9 cellular contexts compared by ENCODE assay signal in genomic region chr4:139266208-139266582, GRCh38. TPM values are rescaled to one million over a fixed set of nuclear protein-coding genes. Genes with fewer than 3 reads are reported as not detected.
DNase-seq lines count a peak whose midpoint lies in the region; ATAC-seq and TF ChIP-seq lines count a peak whose summit lies in the region.
"Had no signal": no experiment of that assay in that cellular context is flagged by ENCODE, and none has a peak within 500 bp of the region (broad histone marks: within the 10 kb centered on the region; RNA-seq: fewer than 3 reads in every experiment).

No MANE protein-coding gene starts in this region.

- H2BK12ac ChIP-seq in mesenchymal stem cell (ENCODE audit: low read length in 2 of 2) = no peak overlapping the region

- no peaks in the 10 kb centered on the region for H3K9me3 Mint-ChIP-seq in activated T-helper 1 cell treated with anti-CD3 and anti-CD28 coated beads, Interleukin-12 subunit alpha, Interleukin-12 subunit beta, Interleukin-2, Interleukin-4 antibody, amounts not matched to agents 30 ng/mL and 10 ng/mL and 1 ng/mL, durations not matched to agents 14 hours and 24 hours and 36 hours

- no peak for TF ChIP-seq CTCF in heart left ventricle (IDR thresholded peaks at IDR 0.05)
- TF ChIP-seq CTCF in vagina (IDR thresholded peaks at IDR 0.05) = no peak

- no peak overlapping the region for H3K14ac ChIP-seq in mesenchymal stem cell (ENCODE audit: low read length in 2 of 2)

- H3K9ac ChIP-seq in mesenchymal stem cell (ENCODE audit: low read length) = peak overlapping the region; percentile 66

- H4K8ac ChIP-seq in mesenchymal stem cell (ENCODE audit: low read length) = no peak overlapping the region

- no peaks in the 10 kb centered on the region for H3K36me3 Mint-ChIP-seq in activated T-helper 1 cell treated with anti-CD3 and anti-CD28 coated beads, Interleukin-12 subunit alpha, Interleukin-12 subunit beta, Interleukin-2, Interleukin-4 antibody, amounts not matched to agents 30 ng/mL and 10 ng/mL and 1 ng/mL, durations not matched to agents 14 hours and 24 hours and 36 hours (ENCODE audit: low read depth)

- H3K79me1 ChIP-seq in mesenchymal stem cell (replicated peaks; ENCODE audit: low read length, poor library complexity, severe bottlenecking) = no peaks in the 10 kb centered on the region

- no peaks in the 10 kb centered on the region for H3K9me3 ChIP-seq in heart left ventricle
- H3K9me3 ChIP-seq in mesenchymal stem cell (ENCODE audit: control insufficient read depth, low read length) = no peaks in the 10 kb centered on the region
- H3K9me3 ChIP-seq in vagina = no peaks in the 10 kb centered on the region
- H3K9me3 ChIP-seq: neutrophil had no signal

- no peak overlapping the region for H4K91ac ChIP-seq in mesenchymal stem cell (ENCODE audit: low read length)

- peaks cover 21% of the 10 kb centered on the region for H3K4me1 Mint-ChIP-seq in activated T-helper 1 cell treated with anti-CD3 and anti-CD28 coated beads, Interleukin-12 subunit alpha, Interleukin-12 subunit beta, Interleukin-2, Interleukin-4 antibody, amounts not matched to agents 30 ng/mL and 10 ng/mL and 1 ng/mL, durations not matched to agents 14 hours and 24 hours and 36 hours (ENCODE audit: low read depth)

- no peaks in the 10 kb centered on the region for H3K27me3 ChIP-seq in heart left ventricle
- H3K27me3 ChIP-seq in mesenchymal stem cell (ENCODE audit: control insufficient read depth in 1 of 2, insufficient read depth in 1 of 2, low read length in 2 of 2) = no peaks in the 10 kb centered on the region
- no peaks in the 10 kb centered on the region for H3K27me3 ChIP-seq in vagina
- H3K27me3 ChIP-seq: neutrophil had no signal

- no peaks in the 10 kb centered on the region for H3K36me3 ChIP-seq in heart left ventricle
- no peaks in the 10 kb centered on the region for H3K36me3 ChIP-seq in mesenchymal stem cell (ENCODE audit: control insufficient read depth in 1 of 2, insufficient read depth in 2 of 2, low read depth in 1 of 2, low read length in 2 of 2)
- no peaks in the 10 kb centered on the region for H3K36me3 ChIP-seq in vagina
- H3K36me3 ChIP-seq: neutrophil had no signal

- H3K18ac ChIP-seq in mesenchymal stem cell (ENCODE audit: low read depth in 1 of 2, low read length in 2 of 2) = no peak overlapping the region

- H2BK15ac ChIP-seq in mesenchymal stem cell (ENCODE audit: low read depth, poor library complexity, severe bottlenecking) = no peak overlapping the region

- H3K27me3 Mint-ChIP-seq in activated T-helper 1 cell treated with anti-CD3 and anti-CD28 coated beads, Interleukin-12 subunit alpha, Interleukin-12 subunit beta, Interleukin-2, Interleukin-4 antibody, amounts not matched to agents 30 ng/mL and 10 ng/mL and 1 ng/mL, durations not matched to agents 14 hours and 24 hours and 36 hours (ENCODE audit: insufficient read depth) = peaks cover 25% of the 10 kb centered on the region

- no peak for TF ChIP-seq POLR2A in heart left ventricle (IDR thresholded peaks at IDR 0.05)
- TF ChIP-seq POLR2A in vagina (IDR thresholded peaks at IDR 0.05) = no peak

- peak overlapping the region; percentile 50 for H3K4me3 Mint-ChIP-seq in activated T-helper 1 cell treated with anti-CD3 and anti-CD28 coated beads, Interleukin-12 subunit alpha, Interleukin-12 subunit beta, Interleukin-2, Interleukin-4 antibody, amounts not matched to agents 30 ng/mL and 10 ng/mL and 1 ng/mL, durations not matched to agents 14 hours and 24 hours and 36 hours

- peak overlapping the region; percentile 82 for H3K4me2 ChIP-seq in mesenchymal stem cell (ENCODE audit: low read length, poor library complexity, severe bottlenecking)

- H2BK120ac ChIP-seq in mesenchymal stem cell (ENCODE audit: low read depth, low read length) = no peak overlapping the region

- H3K4me1 ChIP-seq in heart left ventricle (peaks cover 0 to 18% (median 5%) of the 10 kb centered on the region in 12 donors), mesenchymal stem cell (ENCODE audit: control insufficient read depth, insufficient read depth, low read depth, low read length) (peaks cover 5% of the 10 kb centered on the region), vagina (peaks cover 7% of the 10 kb centered on the region)

- H2AFZ ChIP-seq in mesenchymal stem cell (ENCODE audit: low read depth, low read length) = no peak overlapping the region

- H2AK5ac ChIP-seq in mesenchymal stem cell (ENCODE audit: low read length, severe bottlenecking) = no peak overlapping the region

- H3K27ac ChIP-seq in heart left ventricle = peak overlapping the region in 9 of 12 donors; percentile 17 to 60 (median 46)
- peak overlapping the region; percentile 97 for H3K27ac ChIP-seq in mesenchymal stem cell (ENCODE audit: low read length, poor library complexity, severe bottlenecking)
- peak overlapping the region; percentile 47 for H3K27ac ChIP-seq in vagina
- H3K27ac ChIP-seq: neutrophil had no signal

- H2BK5ac ChIP-seq in mesenchymal stem cell (ENCODE audit: low read depth, low read length, poor library complexity, severe bottlenecking) = no peak overlapping the region

- H3K4me3 ChIP-seq in heart left ventricle = peak overlapping the region in 10 of 12 donors; percentile 9 to 53 (median 40)
- H3K4me3 ChIP-seq in mesenchymal stem cell (ENCODE audit: insufficient read depth in 1 of 2, low read depth in 1 of 2, low read length in 2 of 2) = peak overlapping the region in 1 of 2 experiments; percentile 74
- peak overlapping the region; percentile 31 to 43 for H3K4me3 ChIP-seq in vagina

- DNase-seq in heart left ventricle = no peak
- no peak for DNase-seq in Right ventricle myocardium superior
- DNase-seq in activated T-helper 1 cell treated with anti-CD3 and anti-CD28 coated beads, Interleukin-12 subunit alpha, Interleukin-12 subunit beta, Interleukin-2, Interleukin-4 antibody, amounts not matched to agents 30 ng/mL and 10 ng/mL and 1 ng/mL, durations not matched to agents 14 hours and 24 hours and 36 hours (ENCODE audit: low spot score) = no peak
- DNase-seq in mesenchymal stem cell = no peak
- no peak for DNase-seq in vagina (ENCODE audit: extremely low spot score in 2 of 2)
- no peak for DNase-seq in DMS79 (lab: John Stamatoyannopoulos, UW)
- no peak for DNase-seq in NCI-H774 (lab: John Stamatoyannopoulos, UW)
- DNase-seq in putamen (ENCODE audit: low spot score) = no peak

- 3 to 8% (median 7%) methylated on average over 1 of the region's 1 CpG for WGBS in heart left ventricle, 4 donors
- 0% methylated on average over 1 of the region's 1 CpG for WGBS in mesenchymal stem cell

- no peak overlapping the region for H3K23ac ChIP-seq in mesenchymal stem cell (ENCODE audit: low read length in 2 of 2)

- peak overlapping the region; percentile 10 for H3K27ac Mint-ChIP-seq in activated T-helper 1 cell treated with anti-CD3 and anti-CD28 coated beads, Interleukin-12 subunit alpha, Interleukin-12 subunit beta, Interleukin-2, Interleukin-4 antibody, amounts not matched to agents 30 ng/mL and 10 ng/mL and 1 ng/mL, durations not matched to agents 14 hours and 24 hours and 36 hours

- intact Hi-C loops in heart left ventricle (cut with DNase I) = no loop called here
- intact Hi-C loops in Right ventricle myocardium superior (cut with DNase I) = no loop called here
- intact Hi-C loops in activated T-helper 1 cell treated with anti-CD3 and anti-CD28 coated beads, Interleukin-12 subunit alpha, Interleukin-12 subunit beta, Interleukin-2, Interleukin-4 antibody, amounts not matched to agents 30 ng/mL and 10 ng/mL and 1 ng/mL, durations not matched to agents 14 hours and 24 hours and 36 hours (cut with micrococcal nuclease) = loop anchor here (1.0 to 10.0 kb wide), 9 partner anchors 13 to 1021 kb away; partner anchors contain the start of genes MAML3, NDUFC1, NOCT and SLC7A11
- intact Hi-C loops in vagina (cut with DNase I) = no loop called here

- ATAC-seq in heart left ventricle = no peak
- no peak for ATAC-seq in Right ventricle myocardium superior (ENCODE audit: poor library complexity)

- H3K4ac ChIP-seq in mesenchymal stem cell (ENCODE audit: low read depth in 1 of 2, low read length in 2 of 2) = no peak overlapping the region

RNA-seq across cellular contexts. Expression of gene MGARP, which starts 13.8 kb away (rescaled TPM):
- total RNA-seq in heart left ventricle (1 to 10 TPM in 4 of 9 donors, under 1 TPM in 5; 0.48 to 7.8 (median 0.98) TPM), Right ventricle myocardium superior (0.48 TPM), vagina (2.2 TPM)
- polyA plus RNA-seq in heart left ventricle = 1 to 10 TPM in 1 of 2 donors, under 1 TPM in 1; 0.83 to 1.6 TPM
- 0.15 TPM in 1 of 2 replicates, not detected in the other for total RNA-seq in activated T-helper 1 cell treated with anti-CD3 and anti-CD28 coated beads, Interleukin-12 subunit alpha, Interleukin-12 subunit beta, Interleukin-2, Interleukin-4 antibody, amounts not matched to agents 30 ng/mL and 10 ng/mL and 1 ng/mL, durations not matched to agents 14 hours and 24 hours and 36 hours
- 2.7 TPM for polyA plus RNA-seq in mesenchymal stem cell (2013, experiment 1 of 2)
- polyA plus RNA-seq in mesenchymal stem cell (2013, experiment 2 of 2) = 3.1 TPM

RNA-seq across cellular contexts. Expression of gene NAA15, which starts 35.1 kb away (rescaled TPM):
- 10 to 100 TPM; 18.6 to 50.8 (median 33.0) TPM for total RNA-seq in heart left ventricle
- 10 to 100 TPM in 1 of 2 donors, 1 to 10 TPM in 1; 8.7 to 26.1 TPM for polyA plus RNA-seq in heart left ventricle
- 36.6 TPM for total RNA-seq in Right ventricle myocardium superior
- 104 and 110 TPM in 2 replicates for total RNA-seq in activated T-helper 1 cell treated with anti-CD3 and anti-CD28 coated beads, Interleukin-12 subunit alpha, Interleukin-12 subunit beta, Interleukin-2, Interleukin-4 antibody, amounts not matched to agents 30 ng/mL and 10 ng/mL and 1 ng/mL, durations not matched to agents 14 hours and 24 hours and 36 hours
- polyA plus RNA-seq in mesenchymal stem cell (2013, experiment 1 of 2) = 16.2 TPM
- 16.5 TPM for polyA plus RNA-seq in mesenchymal stem cell (2013, experiment 2 of 2)
- 35.1 TPM for total RNA-seq in vagina

RNA-seq across cellular contexts. Expression of gene NDUFC1, which starts 36.1 kb away (rescaled TPM):
- total RNA-seq in heart left ventricle (100 to 1,000 TPM in 8 of 9 donors, 10 to 100 TPM in 1; 85.0 to 221 (median 178) TPM), Right ventricle myocardium superior (225 TPM), vagina (16.5 TPM)
- polyA plus RNA-seq in heart left ventricle = 100 to 1,000 TPM; 168 to 376 TPM
- 53.1 and 54.5 TPM in 2 replicates for total RNA-seq in activated T-helper 1 cell treated with anti-CD3 and anti-CD28 coated beads, Interleukin-12 subunit alpha, Interleukin-12 subunit beta, Interleukin-2, Interleukin-4 antibody, amounts not matched to agents 30 ng/mL and 10 ng/mL and 1 ng/mL, durations not matched to agents 14 hours and 24 hours and 36 hours
- polyA plus RNA-seq in mesenchymal stem cell (2013, experiment 1 of 2) = 146 TPM
- polyA plus RNA-seq in mesenchymal stem cell (2013, experiment 2 of 2) = 148 TPM

Comparison
In these comparisons a context has a peak if more than half of its experiments do, and no peak if none do; other contexts are left out.
1. H3K27ac ChIP-seq: peak in every context shown above with its lines; median percentile 97 in mesenchymal stem cell; 47 in vagina; 46 in heart left ventricle.